16 cellular contexts compared by ENCODE assay signal in the genomic region with DNA sequence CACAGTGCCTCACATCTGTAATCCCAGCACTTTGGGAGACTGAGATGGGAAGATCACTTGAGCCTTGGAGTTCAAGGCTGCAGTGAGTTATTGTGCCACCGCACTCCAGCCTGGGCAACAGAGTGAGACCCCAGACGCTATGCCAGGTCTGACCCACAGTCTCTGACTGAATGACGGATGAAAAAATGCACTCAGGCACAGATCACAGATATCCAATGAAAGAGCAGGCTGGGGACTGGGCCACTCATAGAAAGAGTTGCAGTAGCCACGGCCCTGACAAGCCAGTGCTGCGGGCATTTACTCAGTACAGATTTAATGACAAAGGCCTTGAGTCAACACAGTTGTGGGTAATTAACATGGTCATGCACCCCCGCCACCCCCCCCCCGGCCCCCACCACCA.
"Had no signal": no experiment of that assay in that cellular context is flagged by ENCODE, and none has a peak within 500 bp of the region (broad histone marks: within the 10 kb centered on the region; RNA-seq: fewer than 3 reads in every experiment).

No MANE protein-coding gene starts in this region.

- H3K9me3 ChIP-seq: esophagus muscularis mucosa, left lung, mucosa of descending colon had no signal

- H3K4me3 ChIP-seq: coronary artery, esophagus muscularis mucosa, hepatocyte, left lung, mucosa of descending colon had no signal

- H3K4me1 ChIP-seq: left lung had no signal

- DNase-seq: activated CD4-positive, alpha-beta T cell treated with anti-CD3 and anti-CD28 coated beads, Interleukin-2, amount 50 U/mL, for 4 hours; activated CD4-positive, CD25-positive, alpha-beta regulatory T cell treated with anti-CD3 and anti-CD28 coated beads, Interleukin-2, amount 50 U/mL, for 72 hours; activated naive CD4-positive, alpha-beta T cell treated with anti-CD3 and anti-CD28 coated beads, Interleukin-2, amount 50 U/mL, for 16 hours; activated T-cell treated with anti-CD3 and anti-CD28 coated beads, Interleukin-2, amount 50 U/mL, for 1 hour; central memory CD4-positive, alpha-beta T cell; kidney; left lung; mucosa of descending colon; naive thymus-derived CD4-positive, alpha-beta T cell; stimulated activated CD4-positive, alpha-beta T cell treated with anti-CD3 and anti-CD28 coated beads, Interleukin-2, amount 100 ng/mL, for 48 hours; T-helper 9 cell; trophoblast cell had no signal

- H2AFZ ChIP-seq: hepatocyte had no signal

- H3K27me3 ChIP-seq: esophagus muscularis mucosa, hepatocyte, left lung had no signal

- H3K79me2 ChIP-seq: hepatocyte had no signal

- FAIRE-seq: kidney had no signal

- H3K27ac ChIP-seq: esophagus muscularis mucosa, hepatocyte, left lung had no signal

- H3K4me2 ChIP-seq: hepatocyte had no signal

- H3K36me3 ChIP-seq: esophagus muscularis mucosa, left lung had no signal

- ATAC-seq: left lung; mucosa of descending colon; naive thymus-derived CD4-positive, alpha-beta T cell; stimulated activated memory B cell treated with anti-CD40 and anti-IgM and Interleukin-4, amounts not matched to agents 10 μg/mL and 1 μg/mL and 100 μg/mL, for 72 hours had no signal
